In genomic region chr1:45687014-45687752, GRCh38 we compare ENCODE assay signal across 1 cellular context.
TF ChIP-seq lines count a peak whose summit lies in the region.

No MANE protein-coding gene starts in this region.

TF ChIP-seq in HEK293, 187 proteins besides CTCF, POLR2A, EP300 and RAD21 (continued from another document and continues in another):
- TF ChIP-seq ZBTB6 (tag by site-specific recombination; IDR thresholded peaks at IDR 0.05) = no peak
- no peak for TF ChIP-seq ZNF174 (tag by site-specific recombination; IDR thresholded peaks at IDR 0.05)
- TF ChIP-seq ZNF629 (tag by site-specific recombination; IDR thresholded peaks at IDR 0.05) = no peak
- TF ChIP-seq ZNF324 (tag by site-specific recombination; IDR thresholded peaks at IDR 0.05) = no peak
- peak; percentile 15; the same call in 1 of the 2 replicates for TF ChIP-seq KLF17 (tag by site-specific recombination; IDR thresholded peaks at IDR 0.05)
- no peak for TF ChIP-seq ZNF26 (tag by site-specific recombination; IDR thresholded peaks at IDR 0.05)
- TF ChIP-seq ZNF658 (tag by site-specific recombination; IDR thresholded peaks at IDR 0.05) = no peak
- TF ChIP-seq ZNF654 (tag by site-specific recombination; IDR thresholded peaks at IDR 0.05; ENCODE audit: low read depth) = no peak
- no peak for TF ChIP-seq SP7 (tag by site-specific recombination; IDR thresholded peaks at IDR 0.05)
- TF ChIP-seq ZNF530 (tag by site-specific recombination; IDR thresholded peaks at IDR 0.05; ENCODE audit: low read depth) = no peak
- TF ChIP-seq EGR2 (tag by site-specific recombination; IDR thresholded peaks at IDR 0.05; ENCODE audit: low read depth) = 0 out of 2 replicates have a peak, but pooled peaks have one; percentile 3
- 0 out of 2 replicates have a peak, but pooled peaks have one; percentile 8 for TF ChIP-seq GLIS2 (tag by site-specific recombination; IDR thresholded peaks at IDR 0.05)
- TF ChIP-seq ZNF707 (tag by site-specific recombination; IDR thresholded peaks at IDR 0.05) = no peak
- no peak for TF ChIP-seq ZNF777 (tag by site-specific recombination; IDR thresholded peaks at IDR 0.05; ENCODE audit: borderline replicate concordance)
- TF ChIP-seq ZNF394 (tag by site-specific recombination; IDR thresholded peaks at IDR 0.05; ENCODE audit: borderline replicate concordance) = no peak
- no peak for TF ChIP-seq ZNF747 (tag by site-specific recombination; IDR thresholded peaks at IDR 0.05)
- TF ChIP-seq BCL11B (tag by site-specific recombination; IDR thresholded peaks at IDR 0.05; ENCODE audit: low read depth) = no peak
- no peak for TF ChIP-seq ZNF169 (tag by site-specific recombination; IDR thresholded peaks at IDR 0.05)
- TF ChIP-seq PRDM2 (tag by site-specific recombination; IDR thresholded peaks at IDR 0.05; ENCODE audit: borderline replicate concordance) = no peak
- TF ChIP-seq ZNF433 (tag by site-specific recombination; IDR thresholded peaks at IDR 0.05; ENCODE audit: low read depth) = no peak
- TF ChIP-seq KLF8 (tag by site-specific recombination; IDR thresholded peaks at IDR 0.05) = peak; percentile 56; the same call in 1 of the 2 replicates
- TF ChIP-seq MYNN (tag by site-specific recombination; IDR thresholded peaks at IDR 0.05; ENCODE audit: borderline replicate concordance) = no peak
- TF ChIP-seq ZSCAN30 (tag by site-specific recombination; IDR thresholded peaks at IDR 0.05) = peak; percentile 47
- TF ChIP-seq ZNF518A (tag by site-specific recombination; conservative IDR thresholded peaks at IDR 0.05; ENCODE audit: low read depth) = peak; percentile 6; the same call in 1 of the 2 replicates
- TF ChIP-seq ZFHX2 (tag by site-specific recombination; conservative IDR thresholded peaks at IDR 0.05) = 0 out of 2 replicates have a peak, but pooled peaks have one; percentile 3
- no peak for TF ChIP-seq ZNF37A (tag by site-specific recombination; IDR thresholded peaks at IDR 0.05)
- no peak for TF ChIP-seq ZNF449 (tag by site-specific recombination; IDR thresholded peaks at IDR 0.05)
- no peak for TF ChIP-seq ZNF19 (tag by site-specific recombination; IDR thresholded peaks at IDR 0.05; ENCODE audit: low read depth)
- no peak for TF ChIP-seq ZNF791 (tag by site-specific recombination; IDR thresholded peaks at IDR 0.05)
- no peak for TF ChIP-seq ZNF302 (tag by site-specific recombination; IDR thresholded peaks at IDR 0.05; ENCODE audit: low read depth)
- TF ChIP-seq PRDM4 (tag by site-specific recombination; IDR thresholded peaks at IDR 0.05) = no peak
- no peak for TF ChIP-seq ZNF398 (tag by site-specific recombination; IDR thresholded peaks at IDR 0.05)
- TF ChIP-seq ZSCAN23 (tag by site-specific recombination; IDR thresholded peaks at IDR 0.05) = no peak
- TF ChIP-seq MZF1 (tag by site-specific recombination; IDR thresholded peaks at IDR 0.05; ENCODE audit: borderline replicate concordance) = no peak
- TF ChIP-seq ZNF830 (tag by site-specific recombination; IDR thresholded peaks at IDR 0.05; ENCODE audit: low read depth) = no peak
- TF ChIP-seq ZNF341 (tag by site-specific recombination; IDR thresholded peaks at IDR 0.05; ENCODE audit: low read depth) = no peak
- TF ChIP-seq ZNF555 (tag by site-specific recombination; conservative IDR thresholded peaks at IDR 0.05) = no peak
